Comparison of ENCODE assay signal across 21 cellular contexts in the genomic region with DNA sequence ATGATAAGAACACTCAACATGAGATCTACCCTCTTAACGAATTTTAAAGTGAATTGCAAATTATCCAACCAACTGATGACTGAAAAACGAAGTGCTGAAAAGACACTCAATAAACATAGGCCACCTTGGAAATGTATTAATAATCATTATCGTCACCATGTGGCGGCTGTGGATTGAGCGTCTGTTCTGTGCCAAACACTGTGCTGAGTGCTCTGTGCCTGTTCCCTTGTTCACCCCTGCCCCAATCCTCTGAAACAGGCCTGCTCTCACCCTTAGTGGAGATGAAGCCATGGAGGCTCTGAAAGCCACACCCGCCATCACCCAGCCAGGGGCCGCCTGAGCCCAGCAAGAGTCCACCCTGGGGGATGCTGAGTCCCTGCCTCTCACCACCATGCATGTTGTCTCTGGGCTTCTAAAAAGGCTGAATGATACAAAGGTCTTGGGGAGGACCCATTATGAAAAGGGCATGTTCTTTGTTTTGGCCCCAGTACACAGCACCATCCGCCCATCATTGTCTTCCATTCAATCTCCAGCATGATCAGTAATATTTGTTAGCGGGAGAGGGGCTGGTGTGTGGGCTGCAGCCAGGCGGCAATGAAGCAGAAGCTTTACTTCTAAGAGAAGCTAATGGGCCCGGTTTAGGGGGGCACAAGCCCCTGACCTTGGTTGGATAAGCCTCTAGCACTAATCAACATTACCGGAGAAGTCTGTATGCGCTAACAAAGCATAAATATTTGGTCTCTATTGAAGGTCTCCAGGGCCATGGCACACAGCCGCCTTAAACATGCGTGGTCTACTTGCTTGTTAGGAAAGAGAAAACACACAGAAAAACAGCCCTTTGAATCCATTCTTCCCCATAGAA. TPM values are rescaled to one million over a fixed set of nuclear protein-coding genes. Genes with fewer than 3 reads are reported as not detected.
DNase-seq lines count a peak whose midpoint lies in the region; ATAC-seq, FAIRE-seq and TF ChIP-seq lines count a peak whose summit lies in the region.
"Had no signal": no experiment of that assay in that cellular context is flagged by ENCODE, and none has a peak within 500 bp of the region (broad histone marks: within the 10 kb centered on the region; RNA-seq: fewer than 3 reads in every experiment).

No MANE protein-coding gene starts in this region.

- no TSS peak for BruUV-seq in endothelial cell of umbilical vein (replicated peaks; lab: Mats Ljungman, UMichigan)

- no peaks in the 10 kb centered on the region for H3K9me1 ChIP-seq in endothelial cell of umbilical vein (replicated peaks; ENCODE audit: control insufficient read depth, extremely low read depth, insufficient read depth, low read length)

- TF ChIP-seq POLR2A in endothelial cell of umbilical vein (IDR thresholded peaks at IDR 0.05; ENCODE audit: low read depth, low read length): no peak

- H3K27ac ChIP-seq in GM23248 (peak overlapping the region; percentile 68), RWPE2 (ENCODE audit: poor library complexity, severe bottlenecking) (no peak overlapping the region), endothelial cell of umbilical vein (ENCODE audit: insufficient read depth, low read depth, low read length) (peak overlapping the region; percentile 2), RWPE1 (no peak overlapping the region)
- H3K27ac ChIP-seq: brain microvascular endothelial cell, colonic mucosa, esophagus squamous epithelium, spleen, upper lobe of left lung had no signal

- 84 to 85% methylated on average over 15 of the region's 15 CpGs for WGBS in GM23248 (ENCODE audit: low coverage in 1 of 2, low lambda C conversion rate in 2 of 2, missing lambda C conversion rate in 2 of 2), 2 experiments

- DNase-seq in GM23248 (no peak), RWPE2 (ENCODE audit: low spot score) (peak; percentile 67), endothelial cell of umbilical vein (ENCODE audit: low read depth, low spot score) (no peak), retina (peak; percentile 71), NCI-H524 treated with DMSO at 0.1 percent for 48 hours (lab: John Stamatoyannopoulos, UW) (no peak), RWPE1 (ENCODE audit: low spot score) (no peak)
- no peak for DNase-seq in activated naive CD4-positive, alpha-beta T cell treated with anti-CD3 and anti-CD28 coated beads for 36 hours
- DNase-seq: activated CD4-positive, alpha-beta T cell treated with anti-CD3 and anti-CD28 coated beads, Interleukin-2, amount 10 ng/mL, durations not matched to agents 24 days and 14 days; activated T-cell treated with anti-CD3 and anti-CD28 coated beads, Interleukin-2, amount 50 U/mL, for 48 hours; effector memory CD4-positive, alpha-beta T cell; esophagus squamous epithelium; left cardiac atrium; NCI-H1436; NCI-H446; spleen; substantia nigra; upper lobe of left lung had no signal

- H3K4me1 ChIP-seq in GM23248 (ENCODE audit: insufficient read depth) (peaks cover 49% of the 10 kb centered on the region), RWPE2 (ENCODE audit: insufficient read depth, poor library complexity, severe bottlenecking) (peaks cover 14% of the 10 kb centered on the region), endothelial cell of umbilical vein (ENCODE audit: control insufficient read depth, extremely low read depth, insufficient read depth, low read length) (peaks cover 35% of the 10 kb centered on the region)
- H3K4me1 ChIP-seq: colonic mucosa, spleen had no signal

- in situ Hi-C loops in GM23248 (cut with MboI): no loop called here

- no peak for FAIRE-seq in endothelial cell of umbilical vein (lab: Jason Lieb, UNC)
- FAIRE-seq: frontal cortex had no signal

- H3K4me2 ChIP-seq in GM23248 (ENCODE audit: unreplicated experiment) (peak overlapping the region; percentile 36), endothelial cell of umbilical vein (ENCODE audit: insufficient read depth, low read length) (peak overlapping the region; percentile 46)

- ATAC-seq in RWPE2 (ENCODE audit: low read depth): no peak
- ATAC-seq: left cardiac atrium, Right ventricle myocardium inferior had no signal

- no peak overlapping the region for H2AFZ ChIP-seq in GM23248
- peak overlapping the region; percentile 48 for H2AFZ ChIP-seq in endothelial cell of umbilical vein (ENCODE audit: low read depth, low read length)

- H3K36me3 ChIP-seq in GM23248 (ENCODE audit: low read depth): no peaks in the 10 kb centered on the region
- no peaks in the 10 kb centered on the region for H3K36me3 ChIP-seq in RWPE2 (ENCODE audit: low read depth)
- H3K36me3 ChIP-seq in endothelial cell of umbilical vein (ENCODE audit: control insufficient read depth in 2 of 2, extremely low read depth in 1 of 2, insufficient read depth in 2 of 2, low read length in 2 of 2): no peaks in the 10 kb centered on the region
- H3K36me3 ChIP-seq: brain microvascular endothelial cell, colonic mucosa, esophagus squamous epithelium, spleen, upper lobe of left lung had no signal

- H4K20me1 ChIP-seq in GM23248 (ENCODE audit: insufficient read depth): no peaks in the 10 kb centered on the region
- H4K20me1 ChIP-seq in endothelial cell of umbilical vein (replicated peaks; ENCODE audit: control insufficient read depth, extremely low read depth, insufficient read depth, low read length): no peaks in the 10 kb centered on the region

- no peak overlapping the region for H3K4me3 Mint-ChIP-seq in activated naive CD4-positive, alpha-beta T cell treated with anti-CD3 and anti-CD28 coated beads for 36 hours
- H3K4me3 Mint-ChIP-seq: activated CD4-positive, alpha-beta T cell treated with anti-CD3 and anti-CD28 coated beads, Interleukin-2, amount 10 ng/mL, durations not matched to agents 24 days and 14 days had no signal

- no peaks in the 10 kb centered on the region for H3K9me3 ChIP-seq in GM23248 (ENCODE audit: low read depth)
- no peaks in the 10 kb centered on the region for H3K9me3 ChIP-seq in RWPE2 (ENCODE audit: severe bottlenecking)
- no peaks in the 10 kb centered on the region for H3K9me3 ChIP-seq in endothelial cell of umbilical vein (replicated peaks; ENCODE audit: control insufficient read depth, insufficient read depth, low read length)
- H3K9me3 ChIP-seq: colonic mucosa, esophagus squamous epithelium, spleen, upper lobe of left lung had no signal

- H3K27me3 ChIP-seq in GM23248 (replicated peaks; ENCODE audit: insufficient read depth): no peaks in the 10 kb centered on the region
- no peaks in the 10 kb centered on the region for H3K27me3 ChIP-seq in RWPE2 (ENCODE audit: insufficient read depth, poor library complexity, severe bottlenecking)
- H3K27me3 ChIP-seq in endothelial cell of umbilical vein (ENCODE audit: control insufficient read depth in 2 of 2, insufficient read depth in 2 of 2, low read length in 2 of 2): no peaks in the 10 kb centered on the region
- H3K27me3 ChIP-seq: brain microvascular endothelial cell, colonic mucosa, upper lobe of left lung had no signal

- H3K4me3 ChIP-seq in GM23248 (no peak overlapping the region), RWPE2 (ENCODE audit: severe bottlenecking) (no peak overlapping the region), endothelial cell of umbilical vein (replicated peaks in 1 of 3; ENCODE audit: insufficient read depth in 1 of 3, low read depth in 1 of 3, low read length in 3 of 3) (no peak overlapping the region)
- H3K4me3 ChIP-seq: colonic mucosa, esophagus squamous epithelium, spleen, upper lobe of left lung had no signal

- dilution Hi-C loops in endothelial cell of umbilical vein (cut with MboI; ENCODE audit: extremely low pct_ligation_motif_present, low sequenced_read_pairs): no loop called here

- TF ChIP-seq CTCF in RWPE2 (IDR thresholded peaks at IDR 0.05; ENCODE audit: poor library complexity, severe bottlenecking): no peak
- no peak for TF ChIP-seq CTCF in endothelial cell of umbilical vein (IDR thresholded peaks at IDR 0.05; ENCODE audit: extremely low read depth in 1 of 2, insufficient read depth in 1 of 2, low read depth in 1 of 2, low read length in 2 of 2)
- no peak for TF ChIP-seq CTCF in RWPE1 (conservative IDR thresholded peaks at IDR 0.05; ENCODE audit: low read depth)

- no peaks in the 10 kb centered on the region for H3K27me3 Mint-ChIP-seq in activated naive CD4-positive, alpha-beta T cell treated with anti-CD3 and anti-CD28 coated beads for 36 hours (ENCODE audit: low read depth)

- CTCF ChIA-PET in endothelial cell of umbilical vein (lab: Charles Lee): interaction anchor here (0.6 to 1.6 kb wide), 8 partner anchors 8 to 500 kb away, joined by 3 to 6 read pairs (median 4); no protein-coding TSS in a partner anchor
- CTCF ChIA-PET in RWPE1 (lab: Yijun Ruan, JAX): interaction anchor here (0.7 kb wide), 1 partner anchor 65 kb away, joined by 3 read pairs; no protein-coding TSS in a partner anchor
- CTCF ChIA-PET in activated naive CD4-positive, alpha-beta T cell treated with anti-CD3 and anti-CD28 coated beads for 36 hours (lab: Charles Lee): interaction anchor here (0.6 kb wide), 2 partner anchors 339 to 462 kb away, joined by 3 read pairs; no protein-coding TSS in a partner anchor

- no peak overlapping the region for H3K27ac Mint-ChIP-seq in activated naive CD4-positive, alpha-beta T cell treated with anti-CD3 and anti-CD28 coated beads for 36 hours
- H3K27ac Mint-ChIP-seq: activated CD4-positive, alpha-beta T cell treated with anti-CD3 and anti-CD28 coated beads, Interleukin-2, amount 10 ng/mL, durations not matched to agents 24 days and 14 days had no signal

- H3K4me1 Mint-ChIP-seq in activated naive CD4-positive, alpha-beta T cell treated with anti-CD3 and anti-CD28 coated beads for 36 hours (ENCODE audit: low read depth): no peaks in the 10 kb centered on the region
- H3K4me1 Mint-ChIP-seq: activated CD4-positive, alpha-beta T cell treated with anti-CD3 and anti-CD28 coated beads, Interleukin-2, amount 10 ng/mL, durations not matched to agents 24 days and 14 days had no signal

- H3K9me3 Mint-ChIP-seq in activated naive CD4-positive, alpha-beta T cell treated with anti-CD3 and anti-CD28 coated beads for 36 hours: no peaks in the 10 kb centered on the region
- H3K9me3 Mint-ChIP-seq: activated CD4-positive, alpha-beta T cell treated with anti-CD3 and anti-CD28 coated beads, Interleukin-2, amount 10 ng/mL, durations not matched to agents 24 days and 14 days had no signal

- H3K9ac ChIP-seq in GM23248 (peak overlapping the region; percentile 47), endothelial cell of umbilical vein (replicated peaks; ENCODE audit: extremely low read depth, insufficient read depth, low read length) (no peak overlapping the region)

- intact Hi-C loops in endothelial cell of umbilical vein (cut with micrococcal nuclease): loop anchor here (5.0 kb wide), 2 partner anchors 52 to 102 kb away; partner anchors contain the start of gene STX16
- intact Hi-C loops in activated naive CD4-positive, alpha-beta T cell treated with anti-CD3 and anti-CD28 coated beads for 36 hours (cut with micrococcal nuclease): no loop called here

- POLR2A ChIA-PET in endothelial cell of umbilical vein (lab: Charles Lee): no interaction called here
- POLR2A ChIA-PET in RWPE1 (lab: Yijun Ruan, JAX; ENCODE audit: low non-redundant PET): no interaction called here

- H3K9me2 ChIP-seq in GM23248 (ENCODE audit: insufficient read depth): no peaks in the 10 kb centered on the region

- H3K79me2 ChIP-seq in GM23248 (ENCODE audit: insufficient read depth) (no peaks in the 10 kb centered on the region), endothelial cell of umbilical vein (ENCODE audit: control insufficient read depth, insufficient read depth, low read length) (no peaks in the 10 kb centered on the region)

- H3F3A ChIP-seq in GM23248 (ENCODE audit: insufficient read depth): peaks cover 40% of the 10 kb centered on the region

- H3K36me3 Mint-ChIP-seq in activated naive CD4-positive, alpha-beta T cell treated with anti-CD3 and anti-CD28 coated beads for 36 hours (ENCODE audit: low read depth): no peaks in the 10 kb centered on the region

RNA-seq across cellular contexts. Expression of gene APCDD1L, which starts 34.7 kb away (rescaled TPM):
- 19.5 and 25.6 TPM in 2 replicates for total RNA-seq in GM23248 (2014; rRNA removed; shearing (Covaris generic))
- polyA plus RNA-seq in GM23248 (2016; fragmentation: Nextera tagmentation; extraction: Ambion mirVana): 15.7 and 16.6 TPM in 2 replicates
- 0.88 and 1.4 TPM in 2 replicates for total RNA-seq in endothelial cell of umbilical vein
- polyA plus RNA-seq in endothelial cell of umbilical vein: 0.13 and 0.17 TPM in 2 replicates
- polyA plus RNA-seq in endothelial cell of umbilical vein (2011; cell fraction: cytosol; rRNA removed): 0.11 and 0.17 TPM in 2 replicates
- 0.25 TPM in 1 of 2 replicates, not detected in the other for polyA plus RNA-seq in endothelial cell of umbilical vein (2011; cell fraction: nucleus; rRNA removed)
- 0.27 and 0.41 TPM in 2 replicates for polyA plus RNA-seq in endothelial cell of umbilical vein (2012)
- 0.08 and 0.10 TPM in 2 replicates for polyA minus RNA-seq in endothelial cell of umbilical vein
- not detected for polyA minus RNA-seq in endothelial cell of umbilical vein (2011; cell fraction: cytosol; rRNA and poly(A)+ RNA removed)
- not detected in 2 replicates for polyA minus RNA-seq in endothelial cell of umbilical vein (2011; cell fraction: nucleus; rRNA and poly(A)+ RNA removed)
- total RNA-seq in activated naive CD4-positive, alpha-beta T cell treated with anti-CD3 and anti-CD28 coated beads for 36 hours: not detected
- total RNA-seq: activated CD4-positive, alpha-beta T cell treated with anti-CD3 and anti-CD28 coated beads, Interleukin-2, amount 10 ng/mL, durations not matched to agents 24 days and 14 days; frontal cortex had no signal

Comparison
In these comparisons a context has a peak if more than half of its experiments do, and no peak if none do; other contexts are left out.
1. DNase-seq: peak in RWPE2 (single experiment) and retina (single experiment); none in GM23248 (single experiment), endothelial cell of umbilical vein (single experiment), NCI-H524 treated with DMSO at 0.1 percent for 48 hours (single experiment), RWPE1 (single experiment) and activated naive CD4-positive, alpha-beta T cell treated with anti-CD3 and anti-CD28 coated beads for 36 hours (single experiment).
2. H3K27ac ChIP-seq: peak in GM23248 (single experiment) and endothelial cell of umbilical vein (single experiment); none in RWPE2 (single experiment) and RWPE1 (single experiment).